Comparison of ENCODE assay signal across 1 cellular context in genomic region chr11:47642099-47642855, GRCh38.
TF ChIP-seq lines count a peak whose summit lies in the region.

MTCH2 (minus strand) TSS chr11:47642559; CDS start chr11:47642465, 94 bp downstream.

TF ChIP-seq in K562, 482 proteins besides CTCF, POLR2A, EP300 and RAD21 (continued from another document and continues in another):
- no peak for TF ChIP-seq CUX1 (CRISPR knock-in tag; IDR thresholded peaks at IDR 0.05)
- TF ChIP-seq FIP1L1 (IDR thresholded peaks at IDR 0.05; ENCODE audit: low read depth, low read length, poor library complexity, severe bottlenecking): peak; percentile 39
- TF ChIP-seq ZNF274 (IDR thresholded peaks at IDR 0.05; ENCODE audit: borderline replicate concordance, low read depth, low read length): no peak
- TF ChIP-seq HMGXB4 (CRISPR knock-in tag; IDR thresholded peaks at IDR 0.05): 0 out of 2 replicates have a peak, but pooled peaks have one; percentile 79
- TF ChIP-seq ZNF707 (CRISPR knock-in tag; conservative IDR thresholded peaks at IDR 0.05): no peak
- TF ChIP-seq CHD1 (IDR thresholded peaks at IDR 0.05; ENCODE audit: low read length): peak; percentile 41
- peak; percentile 74 for TF ChIP-seq ETV5 (CRISPR knock-in tag; IDR thresholded peaks at IDR 0.05; ENCODE audit: low read depth)
- TF ChIP-seq HMG20B (CRISPR knock-in tag; IDR thresholded peaks at IDR 0.05): no peak
- TF ChIP-seq LCOR (CRISPR knock-in tag; IDR thresholded peaks at IDR 0.05): no peak
- no peak for TF ChIP-seq BDP1 (IDR thresholded peaks at IDR 0.05; ENCODE audit: insufficient read depth, insufficient read length)
- no peak for TF ChIP-seq FOXA1 (IDR thresholded peaks at IDR 0.05; ENCODE audit: borderline replicate concordance)
- TF ChIP-seq, protein P1, sequence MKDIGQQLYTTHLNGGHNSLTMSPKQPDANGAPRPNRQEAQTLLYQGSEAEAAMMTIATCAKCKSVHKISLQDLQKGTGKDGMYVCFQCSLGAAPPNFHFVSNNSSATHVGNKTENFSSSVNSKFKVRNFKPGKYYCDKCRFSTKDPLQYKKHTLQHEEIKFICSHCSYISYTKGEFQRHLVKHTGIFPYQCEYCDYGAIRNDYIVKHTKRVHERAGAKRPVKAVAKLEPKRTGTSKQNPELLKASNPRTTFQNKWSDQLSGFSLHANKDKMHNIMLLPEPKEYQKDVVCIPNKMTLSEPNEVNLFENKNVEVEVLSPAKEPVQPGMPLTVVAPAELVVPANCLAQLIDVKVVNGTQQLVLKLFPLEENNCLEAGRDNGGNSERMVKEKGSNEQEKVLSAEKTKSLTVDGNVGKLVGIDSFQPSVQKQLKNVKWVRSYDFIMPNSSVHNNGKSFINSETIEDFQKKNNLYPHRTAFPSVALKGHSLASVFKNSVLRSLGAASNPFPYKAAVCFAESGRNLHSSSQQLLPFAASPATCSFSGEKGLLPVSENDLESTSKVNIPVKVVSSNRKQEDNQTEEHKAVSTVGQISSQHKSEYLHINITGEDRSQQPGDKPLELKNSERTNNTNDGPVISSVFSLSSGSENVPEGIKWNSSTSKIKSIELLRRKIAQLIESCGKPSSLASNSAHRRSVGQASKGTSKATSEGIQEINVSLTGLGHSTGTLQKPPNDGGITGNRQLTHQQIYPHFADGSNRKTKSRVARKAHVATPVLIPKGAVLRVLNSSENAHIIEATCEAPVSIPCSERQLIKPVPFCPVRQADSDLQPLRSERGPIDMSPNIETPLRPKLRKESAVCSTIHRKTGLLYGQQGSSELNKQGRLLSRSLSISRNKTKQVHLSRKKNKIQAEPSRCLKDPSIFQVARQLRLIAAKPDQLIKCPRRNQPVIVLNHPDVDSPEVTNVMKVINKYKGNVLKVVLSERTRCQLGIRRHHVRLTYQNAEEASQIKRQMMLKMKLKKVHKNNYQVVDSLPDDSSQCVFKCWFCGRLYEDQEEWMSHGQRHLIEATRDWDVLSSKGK (CRISPR knock-in tag; IDR thresholded peaks at IDR 0.05): no peak
- TF ChIP-seq, protein P2, sequence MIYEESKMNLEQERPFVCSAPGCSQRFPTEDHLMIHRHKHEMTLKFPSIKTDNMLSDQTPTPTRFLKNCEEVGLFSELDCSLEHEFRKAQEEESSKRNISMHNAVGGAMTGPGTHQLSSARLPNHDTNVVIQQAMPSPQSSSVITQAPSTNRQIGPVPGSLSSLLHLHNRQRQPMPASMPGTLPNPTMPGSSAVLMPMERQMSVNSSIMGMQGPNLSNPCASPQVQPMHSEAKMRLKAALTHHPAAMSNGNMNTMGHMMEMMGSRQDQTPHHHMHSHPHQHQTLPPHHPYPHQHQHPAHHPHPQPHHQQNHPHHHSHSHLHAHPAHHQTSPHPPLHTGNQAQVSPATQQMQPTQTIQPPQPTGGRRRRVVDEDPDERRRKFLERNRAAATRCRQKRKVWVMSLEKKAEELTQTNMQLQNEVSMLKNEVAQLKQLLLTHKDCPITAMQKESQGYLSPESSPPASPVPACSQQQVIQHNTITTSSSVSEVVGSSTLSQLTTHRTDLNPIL (CRISPR knock-in tag; IDR thresholded peaks at IDR 0.05): no peak
- TF ChIP-seq NR1H2 (CRISPR knock-in tag; IDR thresholded peaks at IDR 0.05): no peak
- peak; percentile 76; the same call in 1 of the 2 replicates for TF ChIP-seq E2F5 (CRISPR knock-in tag; IDR thresholded peaks at IDR 0.05)
- TF ChIP-seq JUN (IDR thresholded peaks at IDR 0.05; ENCODE audit: borderline replicate concordance, low read depth, low read length): peak; percentile 80; the same call in 1 of the 2 replicates
- TF ChIP-seq JUN (CRISPR knock-in tag; IDR thresholded peaks at IDR 0.05; ENCODE audit: borderline replicate concordance): peak; percentile 94; the same call in 1 of the 2 replicates
- TF ChIP-seq, protein P3, sequence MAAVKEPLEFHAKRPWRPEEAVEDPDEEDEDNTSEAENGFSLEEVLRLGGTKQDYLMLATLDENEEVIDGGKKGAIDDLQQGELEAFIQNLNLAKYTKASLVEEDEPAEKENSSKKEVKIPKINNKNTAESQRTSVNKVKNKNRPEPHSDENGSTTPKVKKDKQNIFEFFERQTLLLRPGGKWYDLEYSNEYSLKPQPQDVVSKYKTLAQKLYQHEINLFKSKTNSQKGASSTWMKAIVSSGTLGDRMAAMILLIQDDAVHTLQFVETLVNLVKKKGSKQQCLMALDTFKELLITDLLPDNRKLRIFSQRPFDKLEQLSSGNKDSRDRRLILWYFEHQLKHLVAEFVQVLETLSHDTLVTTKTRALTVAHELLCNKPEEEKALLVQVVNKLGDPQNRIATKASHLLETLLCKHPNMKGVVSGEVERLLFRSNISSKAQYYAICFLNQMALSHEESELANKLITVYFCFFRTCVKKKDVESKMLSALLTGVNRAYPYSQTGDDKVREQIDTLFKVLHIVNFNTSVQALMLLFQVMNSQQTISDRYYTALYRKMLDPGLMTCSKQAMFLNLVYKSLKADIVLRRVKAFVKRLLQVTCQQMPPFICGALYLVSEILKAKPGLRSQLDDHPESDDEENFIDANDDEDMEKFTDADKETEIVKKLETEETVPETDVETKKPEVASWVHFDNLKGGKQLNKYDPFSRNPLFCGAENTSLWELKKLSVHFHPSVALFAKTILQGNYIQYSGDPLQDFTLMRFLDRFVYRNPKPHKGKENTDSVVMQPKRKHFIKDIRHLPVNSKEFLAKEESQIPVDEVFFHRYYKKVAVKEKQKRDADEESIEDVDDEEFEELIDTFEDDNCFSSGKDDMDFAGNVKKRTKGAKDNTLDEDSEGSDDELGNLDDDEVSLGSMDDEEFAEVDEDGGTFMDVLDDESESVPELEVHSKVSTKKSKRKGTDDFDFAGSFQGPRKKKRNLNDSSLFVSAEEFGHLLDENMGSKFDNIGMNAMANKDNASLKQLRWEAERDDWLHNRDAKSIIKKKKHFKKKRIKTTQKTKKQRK (IDR thresholded peaks at IDR 0.05; ENCODE audit: borderline replicate concordance, low read depth, low read length): no peak
- TF ChIP-seq CHD2 (IDR thresholded peaks at IDR 0.05; ENCODE audit: low read depth, low read length): peak; percentile 91
- no peak; the same call in 1 of the 2 replicates for TF ChIP-seq ZNF232 (CRISPR knock-in tag; IDR thresholded peaks at IDR 0.05)
- peak; percentile 76 for TF ChIP-seq PHF20 (IDR thresholded peaks at IDR 0.05; ENCODE audit: partially characterized antibody)
- TF ChIP-seq CXXC5 (CRISPR knock-in tag; IDR thresholded peaks at IDR 0.05): peak; percentile 99
- TF ChIP-seq, protein P4, sequence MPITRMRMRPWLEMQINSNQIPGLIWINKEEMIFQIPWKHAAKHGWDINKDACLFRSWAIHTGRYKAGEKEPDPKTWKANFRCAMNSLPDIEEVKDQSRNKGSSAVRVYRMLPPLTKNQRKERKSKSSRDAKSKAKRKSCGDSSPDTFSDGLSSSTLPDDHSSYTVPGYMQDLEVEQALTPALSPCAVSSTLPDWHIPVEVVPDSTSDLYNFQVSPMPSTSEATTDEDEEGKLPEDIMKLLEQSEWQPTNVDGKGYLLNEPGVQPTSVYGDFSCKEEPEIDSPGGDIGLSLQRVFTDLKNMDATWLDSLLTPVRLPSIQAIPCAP (CRISPR knock-in tag; IDR thresholded peaks at IDR 0.05; ENCODE audit: borderline replicate concordance): no peak
- no peak for TF ChIP-seq ZNF778 (CRISPR knock-in tag; IDR thresholded peaks at IDR 0.05)
- TF ChIP-seq, protein P5, sequence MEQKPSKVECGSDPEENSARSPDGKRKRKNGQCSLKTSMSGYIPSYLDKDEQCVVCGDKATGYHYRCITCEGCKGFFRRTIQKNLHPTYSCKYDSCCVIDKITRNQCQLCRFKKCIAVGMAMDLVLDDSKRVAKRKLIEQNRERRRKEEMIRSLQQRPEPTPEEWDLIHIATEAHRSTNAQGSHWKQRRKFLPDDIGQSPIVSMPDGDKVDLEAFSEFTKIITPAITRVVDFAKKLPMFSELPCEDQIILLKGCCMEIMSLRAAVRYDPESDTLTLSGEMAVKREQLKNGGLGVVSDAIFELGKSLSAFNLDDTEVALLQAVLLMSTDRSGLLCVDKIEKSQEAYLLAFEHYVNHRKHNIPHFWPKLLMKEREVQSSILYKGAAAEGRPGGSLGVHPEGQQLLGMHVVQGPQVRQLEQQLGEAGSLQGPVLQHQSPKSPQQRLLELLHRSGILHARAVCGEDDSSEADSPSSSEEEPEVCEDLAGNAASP (IDR thresholded peaks at IDR 0.05): no peak
- TF ChIP-seq BRCA1 (IDR thresholded peaks at IDR 0.05): no peak
- no peak for TF ChIP-seq BRCA1 (CRISPR knock-in tag; IDR thresholded peaks at IDR 0.05)
- TF ChIP-seq STAT5B (CRISPR knock-in tag; IDR thresholded peaks at IDR 0.05): no peak
- TF ChIP-seq, protein P6, sequence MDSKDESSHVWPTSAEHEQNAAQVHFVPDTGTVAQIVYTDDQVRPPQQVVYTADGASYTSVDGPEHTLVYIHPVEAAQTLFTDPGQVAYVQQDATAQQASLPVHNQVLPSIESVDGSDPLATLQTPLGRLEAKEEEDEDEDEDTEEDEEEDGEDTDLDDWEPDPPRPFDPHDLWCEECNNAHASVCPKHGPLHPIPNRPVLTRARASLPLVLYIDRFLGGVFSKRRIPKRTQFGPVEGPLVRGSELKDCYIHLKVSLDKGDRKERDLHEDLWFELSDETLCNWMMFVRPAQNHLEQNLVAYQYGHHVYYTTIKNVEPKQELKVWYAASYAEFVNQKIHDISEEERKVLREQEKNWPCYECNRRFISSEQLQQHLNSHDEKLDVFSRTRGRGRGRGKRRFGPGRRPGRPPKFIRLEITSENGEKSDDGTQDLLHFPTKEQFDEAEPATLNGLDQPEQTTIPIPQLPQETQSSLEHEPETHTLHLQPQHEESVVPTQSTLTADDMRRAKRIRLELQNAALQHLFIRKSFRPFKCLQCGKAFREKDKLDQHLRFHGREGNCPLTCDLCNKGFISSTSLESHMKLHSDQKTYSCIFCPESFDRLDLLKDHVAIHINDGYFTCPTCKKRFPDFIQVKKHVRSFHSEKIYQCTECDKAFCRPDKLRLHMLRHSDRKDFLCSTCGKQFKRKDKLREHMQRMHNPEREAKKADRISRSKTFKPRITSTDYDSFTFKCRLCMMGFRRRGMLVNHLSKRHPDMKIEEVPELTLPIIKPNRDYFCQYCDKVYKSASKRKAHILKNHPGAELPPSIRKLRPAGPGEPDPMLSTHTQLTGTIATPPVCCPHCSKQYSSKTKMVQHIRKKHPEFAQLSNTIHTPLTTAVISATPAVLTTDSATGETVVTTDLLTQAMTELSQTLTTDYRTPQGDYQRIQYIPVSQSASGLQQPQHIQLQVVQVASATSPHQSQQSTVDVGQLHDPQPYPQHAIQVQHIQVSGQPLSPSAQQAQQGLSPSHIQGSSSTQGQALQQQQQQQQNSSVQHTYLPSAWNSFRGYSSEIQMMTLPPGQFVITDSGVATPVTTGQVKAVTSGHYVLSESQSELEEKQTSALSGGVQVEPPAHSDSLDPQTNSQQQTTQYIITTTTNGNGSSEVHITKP (IDR thresholded peaks at IDR 0.05; ENCODE audit: partially characterized antibody): no peak
- peak; percentile 17; the same call in 1 of the 2 replicates for TF ChIP-seq PML (IDR thresholded peaks at IDR 0.05; ENCODE audit: low read length)
- peak; percentile 90; the same call in 1 of the 2 replicates for TF ChIP-seq SUPT5H (IDR thresholded peaks at IDR 0.05)
- TF ChIP-seq CREB1 (IDR thresholded peaks at IDR 0.05): peak; percentile 90
- TF ChIP-seq CREB1 (CRISPR knock-in tag; IDR thresholded peaks at IDR 0.05): peak; percentile 91
